Comparison of ENCODE assay signal across 1 cellular context in genomic region chr7:99284165-99284564, GRCh38. TPM values are rescaled to one million over a fixed set of nuclear protein-coding genes. Genes with fewer than 3 reads are reported as not detected.
"Had no signal": no experiment of that assay in that cellular context is flagged by ENCODE, and none has a peak within 500 bp of the region (broad histone marks: within the 10 kb centered on the region; RNA-seq: fewer than 3 reads in every experiment).

No MANE protein-coding gene starts in this region.

RNA-seq across cellular contexts. Expression of gene MYH16, which starts 11.5 kb away (rescaled TPM):
- total RNA-seq: G401 had no signal
